ENCODE assay signal across 24 cellular contexts in the genomic region with DNA sequence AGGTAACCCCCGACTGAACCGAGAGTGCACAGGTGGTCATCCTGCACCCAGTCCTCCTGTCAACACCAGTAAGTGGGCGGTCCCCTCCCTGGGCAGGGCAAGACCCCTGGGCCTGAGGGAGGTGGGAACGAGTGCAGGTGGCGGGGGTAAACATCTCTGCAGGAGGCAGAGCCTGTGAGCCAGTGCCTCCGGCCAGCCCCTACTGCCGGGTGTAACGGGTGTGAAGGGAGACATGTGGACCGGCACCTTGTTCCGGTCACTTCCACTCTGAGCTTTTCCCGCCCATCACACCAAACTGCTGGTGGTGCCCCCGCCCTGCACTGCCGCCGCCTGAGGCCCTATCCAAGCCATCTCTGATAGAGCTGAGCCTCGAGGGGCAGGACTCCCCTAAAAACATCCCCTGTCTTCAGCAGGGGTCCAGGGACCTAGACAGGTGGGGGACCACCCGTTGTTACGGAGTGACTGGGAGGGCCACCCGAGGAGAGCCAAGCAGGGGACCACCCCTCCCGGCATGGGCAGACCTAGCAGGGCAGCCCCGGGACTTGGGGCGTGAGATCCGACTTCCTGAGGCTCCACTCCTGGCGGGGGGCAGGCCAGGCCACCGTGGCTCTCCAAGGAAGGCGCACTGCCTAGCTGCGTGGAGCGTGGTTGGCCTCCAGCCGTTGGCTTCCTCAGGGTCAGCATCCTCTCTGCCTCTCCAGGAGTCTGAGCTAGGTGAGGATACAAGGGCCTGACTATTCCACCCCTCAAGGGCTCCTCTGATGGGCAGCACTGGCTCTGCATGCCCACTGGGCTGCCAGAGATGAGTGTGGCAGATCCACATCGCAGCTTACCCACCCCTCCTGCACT. TPM values are rescaled to one million over a fixed set of nuclear protein-coding genes. Genes with fewer than 3 reads are reported as not detected.
DNase-seq lines count a peak whose midpoint lies in the region; ATAC-seq and TF ChIP-seq lines count a peak whose summit lies in the region.
"Had no signal": no experiment of that assay in that cellular context is flagged by ENCODE, and none has a peak within 500 bp of the region (broad histone marks: within the 10 kb centered on the region; RNA-seq: fewer than 3 reads in every experiment).

No MANE protein-coding gene starts in this region.

- TF ChIP-seq CTCF in coronary artery (IDR thresholded peaks at IDR 0.05) (no peak), omental fat pad (IDR thresholded peaks at IDR 0.05) (no peak), smooth muscle cell (IDR thresholded peaks at IDR 0.05; ENCODE audit: borderline replicate concordance, insufficient read depth, poor library complexity, severe bottlenecking) (no peak)
- TF ChIP-seq CTCF in CD4-positive, alpha-beta T cell (IDR thresholded peaks at IDR 0.05): no peak

- H3K79me2 ChIP-seq in smooth muscle cell (ENCODE audit: low read depth): no peaks in the 10 kb centered on the region

- no peak overlapping the region for H3K4me3 ChIP-seq in coronary artery
- H3K4me3 ChIP-seq in smooth muscle cell: no peak overlapping the region
- H3K4me3 ChIP-seq: GM23338, psoas muscle, SJCRH30 had no signal

- H3K4me1 Mint-ChIP-seq in activated CD4-positive, alpha-beta T cell treated with anti-CD3 and anti-CD28 coated beads for 36 hours: peaks cover 38% of the 10 kb centered on the region
- peaks cover 52% of the 10 kb centered on the region for H3K4me1 Mint-ChIP-seq in CD4-positive, alpha-beta T cell (ENCODE audit: low read depth)

- no peaks in the 10 kb centered on the region for H3K9me3 Mint-ChIP-seq in activated CD4-positive, alpha-beta T cell treated with anti-CD3 and anti-CD28 coated beads for 36 hours (ENCODE audit: low read depth)
- no peaks in the 10 kb centered on the region for H3K9me3 Mint-ChIP-seq in CD4-positive, alpha-beta T cell
- H3K9me3 Mint-ChIP-seq: T-cell had no signal

- ATAC-seq in activated CD4-positive, alpha-beta T cell treated with anti-CD3 and anti-CD28 coated beads for 36 hours: no peak
- ATAC-seq in omental fat pad (ENCODE audit: low FRiP score): no peak
- ATAC-seq in CD4-positive, alpha-beta T cell (ENCODE audit: poor library complexity): no peak
- no peak for ATAC-seq in GM18519 (IDR thresholded peaks at IDR 0.05; ENCODE audit: low FRiP score, unreplicated experiment)
- ATAC-seq: activated CD4-positive, CD25-positive, alpha-beta regulatory T cell treated with anti-CD3 and anti-CD28 coated beads, Interleukin-2, amount 50 U/mL, for 24 hours; activated T-cell treated with anti-CD3 and anti-CD28 coated beads, Interleukin-2, amount 50 U/mL, for 72 hours; GM23338; Panc1; psoas muscle; T-cell had no signal

- H3K36me3 ChIP-seq in smooth muscle cell (ENCODE audit: low read depth): no peaks in the 10 kb centered on the region
- H3K36me3 ChIP-seq: SJCRH30 had no signal

- no peaks in the 10 kb centered on the region for H3K27me3 ChIP-seq in CD4-positive, alpha-beta T cell (ENCODE audit: control insufficient read depth, insufficient read depth, low read length)
- H3K27me3 ChIP-seq in smooth muscle cell (ENCODE audit: low read depth): no peaks in the 10 kb centered on the region
- H3K27me3 ChIP-seq: SJCRH30 had no signal

- no peaks in the 10 kb centered on the region for H3F3A ChIP-seq in smooth muscle cell (ENCODE audit: low read depth)

- H2AFZ ChIP-seq in smooth muscle cell (ENCODE audit: low read depth): no peak overlapping the region
- H2AFZ ChIP-seq: GM23338 had no signal

- 83% methylated on average over 24 of the region's 29 CpGs for WGBS in smooth muscle cell (ENCODE audit: low lambda C conversion rate)

- H3K9me3 ChIP-seq in CD4-positive, alpha-beta T cell (ENCODE audit: control insufficient read depth, low read length): no peaks in the 10 kb centered on the region
- H3K9me3 ChIP-seq in smooth muscle cell (replicated peaks; ENCODE audit: low read depth): no peaks in the 10 kb centered on the region
- H3K9me3 ChIP-seq: psoas muscle, SJCRH30 had no signal

- H3K27ac ChIP-seq in coronary artery: no peak overlapping the region
- no peak overlapping the region for H3K27ac ChIP-seq in CD4-positive, alpha-beta T cell (ENCODE audit: low read depth, low read length)
- no peak overlapping the region for H3K27ac ChIP-seq in smooth muscle cell (ENCODE audit: low read depth)
- H3K27ac ChIP-seq: psoas muscle, SJCRH30 had no signal

- no peaks in the 10 kb centered on the region for H3K36me3 Mint-ChIP-seq in activated CD4-positive, alpha-beta T cell treated with anti-CD3 and anti-CD28 coated beads for 36 hours (ENCODE audit: low read depth)
- H3K36me3 Mint-ChIP-seq in CD4-positive, alpha-beta T cell (ENCODE audit: low read depth): no peaks in the 10 kb centered on the region
- H3K36me3 Mint-ChIP-seq: T-cell had no signal

- peak; percentile 5 for DNase-seq in activated CD4-positive, alpha-beta T cell treated with anti-CD3 and anti-CD28 coated beads for 36 hours
- DNase-seq in activated CD4-positive, alpha-beta T cell treated with anti-CD3 and anti-CD28 coated beads for 48 hours: no peak
- peak; percentile 71 for DNase-seq in coronary artery (ENCODE audit: low spot score)
- peak; percentile 10 for DNase-seq in omental fat pad (ENCODE audit: low spot score)
- peak; percentile 40 for DNase-seq in ureter (ENCODE audit: low spot score)
- no peak for DNase-seq in CD4-positive, alpha-beta T cell
- DNase-seq in smooth muscle cell (lab: John Stamatoyannopoulos, UW; ENCODE audit: unreplicated experiment): no peak
- DNase-seq: activated naive CD4-positive, alpha-beta T cell treated with anti-CD3 and anti-CD28 coated beads, Interleukin-2, amount 10 ng/mL, durations not matched to agents 7 days and 5 days; activated T-cell treated with anti-CD3 and anti-CD28 coated beads, Interleukin-2, amount 50 U/mL, for 72 hours; AML-193; amygdala; GF-D8; KG1; NCI-H1436 treated with DMSO at 0.1 percent for 48 hours; NCI-H510A treated with DMSO at 0.1 percent for 48 hours; small intestine; stimulated activated CD4-positive, alpha-beta T cell treated with anti-CD3 and anti-CD28 coated beads, Interleukin-2, amount 100 ng/mL, for 24 hours had no signal

- POLR2A ChIA-PET in activated CD4-positive, alpha-beta T cell treated with anti-CD3 and anti-CD28 coated beads for 36 hours (lab: Charles Lee): no interaction called here
- POLR2A ChIA-PET in CD4-positive, alpha-beta T cell (lab: Charles Lee): no interaction called here

- H3K27ac Mint-ChIP-seq in activated CD4-positive, alpha-beta T cell treated with anti-CD3 and anti-CD28 coated beads for 36 hours: no peak overlapping the region
- no peak overlapping the region for H3K27ac Mint-ChIP-seq in CD4-positive, alpha-beta T cell
- H3K27ac Mint-ChIP-seq: activated naive CD4-positive, alpha-beta T cell treated with anti-CD3 and anti-CD28 coated beads, Interleukin-2, amount 10 ng/mL, durations not matched to agents 7 days and 5 days; activated T-cell treated with anti-CD3 and anti-CD28 coated beads, Interleukin-2, amount 50 U/mL, for 72 hours; GM23338 had no signal

- no peaks in the 10 kb centered on the region for H3K4me1 ChIP-seq in smooth muscle cell (ENCODE audit: low read depth)

- H3K27me3 Mint-ChIP-seq in activated CD4-positive, alpha-beta T cell treated with anti-CD3 and anti-CD28 coated beads for 36 hours: no peaks in the 10 kb centered on the region
- no peaks in the 10 kb centered on the region for H3K27me3 Mint-ChIP-seq in CD4-positive, alpha-beta T cell
- H3K27me3 Mint-ChIP-seq: activated naive CD4-positive, alpha-beta T cell treated with anti-CD3 and anti-CD28 coated beads, Interleukin-2, amount 10 ng/mL, durations not matched to agents 7 days and 5 days; T-cell had no signal

- H4K20me1 ChIP-seq in smooth muscle cell (ENCODE audit: low read depth): no peaks in the 10 kb centered on the region

- H3K4me3 Mint-ChIP-seq in activated CD4-positive, alpha-beta T cell treated with anti-CD3 and anti-CD28 coated beads for 36 hours: no peak overlapping the region
- no peak overlapping the region for H3K4me3 Mint-ChIP-seq in CD4-positive, alpha-beta T cell
- H3K4me3 Mint-ChIP-seq: activated naive CD4-positive, alpha-beta T cell treated with anti-CD3 and anti-CD28 coated beads, Interleukin-2, amount 10 ng/mL, durations not matched to agents 7 days and 5 days; activated T-cell treated with anti-CD3 and anti-CD28 coated beads, Interleukin-2, amount 50 U/mL, for 72 hours; GM23338; T-cell had no signal

- CTCF ChIA-PET in activated CD4-positive, alpha-beta T cell treated with anti-CD3 and anti-CD28 coated beads for 36 hours (lab: Charles Lee): interaction anchor here (0.7 to 1.6 kb wide), 5 partner anchors 9 to 111 kb away, joined by 3 to 5 read pairs (median 3); a partner anchor contains a TSS
- CTCF ChIA-PET in CD4-positive, alpha-beta T cell (lab: Charles Lee): no interaction called here

- H3K9ac ChIP-seq in smooth muscle cell (ENCODE audit: low read depth): no peak overlapping the region

- no peak overlapping the region for H3K4me2 ChIP-seq in smooth muscle cell
- H3K4me2 ChIP-seq: GM23338 had no signal

- intact Hi-C loops in activated CD4-positive, alpha-beta T cell treated with anti-CD3 and anti-CD28 coated beads for 36 hours (cut with DNase I, micrococcal nuclease): loop anchor here (10.0 kb wide), 3 partner anchors 183 to 723 kb away; a partner anchor contains a TSS
- intact Hi-C loops in CD4-positive, alpha-beta T cell (cut with DNase I, micrococcal nuclease): loop anchor here in 1 of 2 experiments (5.0 kb wide), 1 partner anchor 591 kb away; a partner anchor contains a TSS

RNA-seq across cellular contexts. Expression of a gene that starts 43.8 kb away (rescaled TPM):
- 100 to 1,000 TPM; 136 to 194 TPM for total RNA-seq in activated CD4-positive, alpha-beta T cell treated with anti-CD3 and anti-CD28 coated beads for 36 hours
- total RNA-seq in omental fat pad (10 to 100 TPM; 24.7 to 75.0 (median 46.5) TPM), ureter (81.0 TPM), smooth muscle cell (33.4 and 43.6 TPM in 2 replicates)
- total RNA-seq in CD4-positive, alpha-beta T cell: 100 to 1,000 TPM; 118 to 129 TPM
- polyA plus RNA-seq in smooth muscle cell: 16.6 and 24.8 TPM in 2 replicates

Comparison
In these comparisons a context has a peak if more than half of its experiments do, and no peak if none do; other contexts are left out.
1. DNase-seq: peak in activated CD4-positive, alpha-beta T cell treated with anti-CD3 and anti-CD28 coated beads for 36 hours (single experiment), coronary artery (single experiment), omental fat pad (single experiment) and ureter (single experiment); none in activated CD4-positive, alpha-beta T cell treated with anti-CD3 and anti-CD28 coated beads for 48 hours (single experiment), CD4-positive, alpha-beta T cell (0 of 10) and smooth muscle cell (single experiment).